Comparison of ENCODE assay signal across 1 cellular context in genomic region chr17:1709971-1710806, GRCh38.
TF ChIP-seq lines count a peak whose summit lies in the region.

TSS of gene TLCD2 (minus strand) at chr17:1710377. CDS start at chr17:1710242, 135 bp downstream.

TF ChIP-seq in K562, 482 proteins besides CTCF, POLR2A, EP300 and RAD21 (continued from another document):
- TF ChIP-seq, protein P1, sequence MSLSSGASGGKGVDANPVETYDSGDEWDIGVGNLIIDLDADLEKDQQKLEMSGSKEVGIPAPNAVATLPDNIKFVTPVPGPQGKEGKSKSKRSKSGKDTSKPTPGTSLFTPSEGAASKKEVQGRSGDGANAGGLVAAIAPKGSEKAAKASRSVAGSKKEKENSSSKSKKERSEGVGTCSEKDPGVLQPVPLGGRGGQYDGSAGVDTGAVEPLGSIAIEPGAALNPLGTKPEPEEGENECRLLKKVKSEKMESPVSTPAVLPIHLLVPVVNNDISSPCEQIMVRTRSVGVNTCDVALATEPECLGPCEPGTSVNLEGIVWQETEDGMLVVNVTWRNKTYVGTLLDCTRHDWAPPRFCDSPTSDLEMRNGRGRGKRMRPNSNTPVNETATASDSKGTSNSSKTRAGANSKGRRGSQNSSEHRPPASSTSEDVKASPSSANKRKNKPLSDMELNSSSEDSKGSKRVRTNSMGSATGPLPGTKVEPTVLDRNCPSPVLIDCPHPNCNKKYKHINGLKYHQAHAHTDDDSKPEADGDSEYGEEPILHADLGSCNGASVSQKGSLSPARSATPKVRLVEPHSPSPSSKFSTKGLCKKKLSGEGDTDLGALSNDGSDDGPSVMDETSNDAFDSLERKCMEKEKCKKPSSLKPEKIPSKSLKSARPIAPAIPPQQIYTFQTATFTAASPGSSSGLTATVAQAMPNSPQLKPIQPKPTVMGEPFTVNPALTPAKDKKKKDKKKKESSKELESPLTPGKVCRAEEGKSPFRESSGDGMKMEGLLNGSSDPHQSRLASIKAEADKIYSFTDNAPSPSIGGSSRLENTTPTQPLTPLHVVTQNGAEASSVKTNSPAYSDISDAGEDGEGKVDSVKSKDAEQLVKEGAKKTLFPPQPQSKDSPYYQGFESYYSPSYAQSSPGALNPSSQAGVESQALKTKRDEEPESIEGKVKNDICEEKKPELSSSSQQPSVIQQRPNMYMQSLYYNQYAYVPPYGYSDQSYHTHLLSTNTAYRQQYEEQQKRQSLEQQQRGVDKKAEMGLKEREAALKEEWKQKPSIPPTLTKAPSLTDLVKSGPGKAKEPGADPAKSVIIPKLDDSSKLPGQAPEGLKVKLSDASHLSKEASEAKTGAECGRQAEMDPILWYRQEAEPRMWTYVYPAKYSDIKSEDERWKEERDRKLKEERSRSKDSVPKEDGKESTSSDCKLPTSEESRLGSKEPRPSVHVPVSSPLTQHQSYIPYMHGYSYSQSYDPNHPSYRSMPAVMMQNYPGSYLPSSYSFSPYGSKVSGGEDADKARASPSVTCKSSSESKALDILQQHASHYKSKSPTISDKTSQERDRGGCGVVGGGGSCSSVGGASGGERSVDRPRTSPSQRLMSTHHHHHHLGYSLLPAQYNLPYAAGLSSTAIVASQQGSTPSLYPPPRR (CRISPR knock-in tag; IDR thresholded peaks at IDR 0.05; ENCODE audit: borderline replicate concordance), result no peak
- no peak for TF ChIP-seq OTX1 (CRISPR knock-in tag; IDR thresholded peaks at IDR 0.05)
- peak; percentile 43 for TF ChIP-seq KDM5B (IDR thresholded peaks at IDR 0.05; ENCODE audit: insufficient replicate concordance, low read depth, low read length)
- TF ChIP-seq, protein P2, sequence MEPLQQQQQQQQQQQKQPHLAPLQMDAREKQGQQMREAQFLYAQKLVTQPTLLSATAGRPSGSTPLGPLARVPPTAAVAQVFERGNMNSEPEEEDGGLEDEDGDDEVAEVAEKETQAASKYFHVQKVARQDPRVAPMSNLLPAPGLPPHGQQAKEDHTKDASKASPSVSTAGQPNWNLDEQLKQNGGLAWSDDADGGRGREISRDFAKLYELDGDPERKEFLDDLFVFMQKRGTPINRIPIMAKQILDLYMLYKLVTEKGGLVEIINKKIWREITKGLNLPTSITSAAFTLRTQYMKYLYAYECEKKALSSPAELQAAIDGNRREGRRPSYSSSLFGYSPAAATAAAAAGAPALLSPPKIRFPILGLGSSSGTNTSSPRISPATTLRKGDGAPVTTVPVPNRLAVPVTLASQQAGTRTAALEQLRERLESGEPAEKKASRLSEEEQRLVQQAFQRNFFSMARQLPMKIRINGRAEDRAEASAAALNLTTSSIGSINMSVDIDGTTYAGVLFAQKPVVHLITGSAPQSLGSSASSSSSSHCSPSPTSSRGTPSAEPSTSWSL (CRISPR knock-in tag; IDR thresholded peaks at IDR 0.05; ENCODE audit: borderline replicate concordance), result no peak
- TF ChIP-seq, protein P3, sequence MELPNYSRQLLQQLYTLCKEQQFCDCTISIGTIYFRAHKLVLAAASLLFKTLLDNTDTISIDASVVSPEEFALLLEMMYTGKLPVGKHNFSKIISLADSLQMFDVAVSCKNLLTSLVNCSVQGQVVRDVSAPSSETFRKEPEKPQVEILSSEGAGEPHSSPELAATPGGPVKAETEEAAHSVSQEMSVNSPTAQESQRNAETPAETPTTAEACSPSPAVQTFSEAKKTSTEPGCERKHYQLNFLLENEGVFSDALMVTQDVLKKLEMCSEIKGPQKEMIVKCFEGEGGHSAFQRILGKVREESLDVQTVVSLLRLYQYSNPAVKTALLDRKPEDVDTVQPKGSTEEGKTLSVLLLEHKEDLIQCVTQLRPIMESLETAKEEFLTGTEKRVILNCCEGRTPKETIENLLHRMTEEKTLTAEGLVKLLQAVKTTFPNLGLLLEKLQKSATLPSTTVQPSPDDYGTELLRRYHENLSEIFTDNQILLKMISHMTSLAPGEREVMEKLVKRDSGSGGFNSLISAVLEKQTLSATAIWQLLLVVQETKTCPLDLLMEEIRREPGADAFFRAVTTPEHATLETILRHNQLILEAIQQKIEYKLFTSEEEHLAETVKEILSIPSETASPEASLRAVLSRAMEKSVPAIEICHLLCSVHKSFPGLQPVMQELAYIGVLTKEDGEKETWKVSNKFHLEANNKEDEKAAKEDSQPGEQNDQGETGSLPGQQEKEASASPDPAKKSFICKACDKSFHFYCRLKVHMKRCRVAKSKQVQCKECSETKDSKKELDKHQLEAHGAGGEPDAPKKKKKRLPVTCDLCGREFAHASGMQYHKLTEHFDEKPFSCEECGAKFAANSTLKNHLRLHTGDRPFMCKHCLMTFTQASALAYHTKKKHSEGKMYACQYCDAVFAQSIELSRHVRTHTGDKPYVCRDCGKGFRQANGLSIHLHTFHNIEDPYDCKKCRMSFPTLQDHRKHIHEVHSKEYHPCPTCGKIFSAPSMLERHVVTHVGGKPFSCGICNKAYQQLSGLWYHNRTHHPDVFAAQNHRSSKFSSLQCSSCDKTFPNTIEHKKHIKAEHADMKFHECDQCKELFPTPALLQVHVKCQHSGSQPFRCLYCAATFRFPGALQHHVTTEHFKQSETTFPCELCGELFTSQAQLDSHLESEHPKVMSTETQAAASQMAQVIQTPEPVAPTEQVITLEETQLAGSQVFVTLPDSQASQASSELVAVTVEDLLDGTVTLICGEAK (IDR thresholded peaks at IDR 0.05), result 0 out of 2 replicates have a peak, but pooled peaks have one; percentile 31
- TF ChIP-seq, protein P3 (CRISPR knock-in tag; IDR thresholded peaks at IDR 0.05), result no peak
- TF ChIP-seq L3MBTL2 (IDR thresholded peaks at IDR 0.05), result no peak
- TF ChIP-seq CXXC5 (CRISPR knock-in tag; IDR thresholded peaks at IDR 0.05), result peak; percentile 42; the same call in 1 of the 2 replicates
